1 cellular context compared by ENCODE assay signal in genomic region chr6:29752451-29753308, GRCh38.
TF ChIP-seq lines count a peak whose summit lies in the region.

No MANE protein-coding gene starts in this region.

TF ChIP-seq in HepG2, 621 proteins besides CTCF, POLR2A, EP300 and RAD21 (continued from another document and continues in another):
- TF ChIP-seq, protein P1, sequence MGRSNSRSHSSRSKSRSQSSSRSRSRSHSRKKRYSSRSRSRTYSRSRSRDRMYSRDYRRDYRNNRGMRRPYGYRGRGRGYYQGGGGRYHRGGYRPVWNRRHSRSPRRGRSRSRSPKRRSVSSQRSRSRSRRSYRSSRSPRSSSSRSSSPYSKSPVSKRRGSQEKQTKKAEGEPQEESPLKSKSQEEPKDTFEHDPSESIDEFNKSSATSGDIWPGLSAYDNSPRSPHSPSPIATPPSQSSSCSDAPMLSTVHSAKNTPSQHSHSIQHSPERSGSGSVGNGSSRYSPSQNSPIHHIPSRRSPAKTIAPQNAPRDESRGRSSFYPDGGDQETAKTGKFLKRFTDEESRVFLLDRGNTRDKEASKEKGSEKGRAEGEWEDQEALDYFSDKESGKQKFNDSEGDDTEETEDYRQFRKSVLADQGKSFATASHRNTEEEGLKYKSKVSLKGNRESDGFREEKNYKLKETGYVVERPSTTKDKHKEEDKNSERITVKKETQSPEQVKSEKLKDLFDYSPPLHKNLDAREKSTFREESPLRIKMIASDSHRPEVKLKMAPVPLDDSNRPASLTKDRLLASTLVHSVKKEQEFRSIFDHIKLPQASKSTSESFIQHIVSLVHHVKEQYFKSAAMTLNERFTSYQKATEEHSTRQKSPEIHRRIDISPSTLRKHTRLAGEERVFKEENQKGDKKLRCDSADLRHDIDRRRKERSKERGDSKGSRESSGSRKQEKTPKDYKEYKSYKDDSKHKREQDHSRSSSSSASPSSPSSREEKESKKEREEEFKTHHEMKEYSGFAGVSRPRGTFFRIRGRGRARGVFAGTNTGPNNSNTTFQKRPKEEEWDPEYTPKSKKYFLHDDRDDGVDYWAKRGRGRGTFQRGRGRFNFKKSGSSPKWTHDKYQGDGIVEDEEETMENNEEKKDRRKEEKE (IDR thresholded peaks at IDR 0.05): no peak
- TF ChIP-seq ZNF160 (CRISPR knock-in tag; IDR thresholded peaks at IDR 0.05) (no peak), ZNF326 (CRISPR knock-in tag; IDR thresholded peaks at IDR 0.05; ENCODE audit: borderline replicate concordance) (no peak), MLLT10 (CRISPR knock-in tag; IDR thresholded peaks at IDR 0.05) (no peak), HNF4A (CRISPR knock-in tag; IDR thresholded peaks at IDR 0.05) (no peak), ZNF124 (CRISPR knock-in tag; IDR thresholded peaks at IDR 0.05) (0 out of 2 replicates have a peak, but pooled peaks have one; percentile 27), ZSCAN12 (CRISPR knock-in tag; IDR thresholded peaks at IDR 0.05) (no peak), RXRB (CRISPR knock-in tag; IDR thresholded peaks at IDR 0.05; ENCODE audit: borderline replicate concordance) (no peak), ZFYVE20 (CRISPR knock-in tag; IDR thresholded peaks at IDR 0.05; ENCODE audit: borderline replicate concordance, low read depth) (no peak), ZNF841 (CRISPR knock-in tag; IDR thresholded peaks at IDR 0.05; ENCODE audit: borderline replicate concordance) (no peak), AHDC1 (CRISPR knock-in tag; IDR thresholded peaks at IDR 0.05; ENCODE audit: borderline replicate concordance) (no peak), ZNF333 (CRISPR knock-in tag; IDR thresholded peaks at IDR 0.05; ENCODE audit: borderline replicate concordance) (no peak), ZNF121 (CRISPR knock-in tag; IDR thresholded peaks at IDR 0.05) (no peak), ZBTB46 (CRISPR knock-in tag; IDR thresholded peaks at IDR 0.05; ENCODE audit: borderline replicate concordance) (no peak), ZNF710 (CRISPR knock-in tag; IDR thresholded peaks at IDR 0.05; ENCODE audit: borderline replicate concordance) (0 out of 2 replicates have a peak, but pooled peaks have one; percentile 15), EHMT2 (IDR thresholded peaks at IDR 0.05; ENCODE audit: borderline replicate concordance, low read depth, low read length) (no peak), PCBP2 (optimal IDR thresholded peaks at IDR 0.05; ENCODE audit: low read depth, low read length, poor library complexity, severe bottlenecking) (no peak), ZNF605 (CRISPR knock-in tag; IDR thresholded peaks at IDR 0.05) (no peak; the same call in 1 of the 2 replicates), REXO4 (CRISPR knock-in tag; IDR thresholded peaks at IDR 0.05; ENCODE audit: borderline replicate concordance) (no peak), KLF16 (CRISPR knock-in tag; IDR thresholded peaks at IDR 0.05) (peak in 1 of 2 experiments; percentile 67; a peak in 1 of 4 replicates), HNRNPLL (IDR thresholded peaks at IDR 0.05; ENCODE audit: low read depth, low read length, poor library complexity, severe bottlenecking) (peak; percentile 64), ZKSCAN8 (CRISPR knock-in tag; IDR thresholded peaks at IDR 0.05; ENCODE audit: borderline replicate concordance) (peak; percentile 64; the same call in 1 of the 2 replicates), GFI1 (CRISPR knock-in tag; IDR thresholded peaks at IDR 0.05; ENCODE audit: borderline replicate concordance) (no peak), ZNF850 (CRISPR knock-in tag; conservative IDR thresholded peaks at IDR 0.05) (no peak), ARID2 (CRISPR knock-in tag; IDR thresholded peaks at IDR 0.05; ENCODE audit: borderline replicate concordance) (no peak), RFX5 (IDR thresholded peaks at IDR 0.05; ENCODE audit: low read depth, low read length) (peak; percentile 75), FOXA3 (CRISPR knock-in tag; IDR thresholded peaks at IDR 0.05) (peak; percentile 46; the same call in 1 of the 2 replicates), YEATS4 (CRISPR knock-in tag; IDR thresholded peaks at IDR 0.05; ENCODE audit: borderline replicate concordance) (no peak), HNRNPH1 (optimal IDR thresholded peaks at IDR 0.05; ENCODE audit: low read depth, low read length) (no peak), TBX3 (IDR thresholded peaks at IDR 0.05; ENCODE audit: borderline replicate concordance) (no peak), MLXIP (CRISPR knock-in tag; IDR thresholded peaks at IDR 0.05; ENCODE audit: borderline replicate concordance) (no peak), ZNF224 (CRISPR knock-in tag; IDR thresholded peaks at IDR 0.05) (no peak), ARNTL (CRISPR knock-in tag; IDR thresholded peaks at IDR 0.05) (no peak)
- TF ChIP-seq, protein P2, sequence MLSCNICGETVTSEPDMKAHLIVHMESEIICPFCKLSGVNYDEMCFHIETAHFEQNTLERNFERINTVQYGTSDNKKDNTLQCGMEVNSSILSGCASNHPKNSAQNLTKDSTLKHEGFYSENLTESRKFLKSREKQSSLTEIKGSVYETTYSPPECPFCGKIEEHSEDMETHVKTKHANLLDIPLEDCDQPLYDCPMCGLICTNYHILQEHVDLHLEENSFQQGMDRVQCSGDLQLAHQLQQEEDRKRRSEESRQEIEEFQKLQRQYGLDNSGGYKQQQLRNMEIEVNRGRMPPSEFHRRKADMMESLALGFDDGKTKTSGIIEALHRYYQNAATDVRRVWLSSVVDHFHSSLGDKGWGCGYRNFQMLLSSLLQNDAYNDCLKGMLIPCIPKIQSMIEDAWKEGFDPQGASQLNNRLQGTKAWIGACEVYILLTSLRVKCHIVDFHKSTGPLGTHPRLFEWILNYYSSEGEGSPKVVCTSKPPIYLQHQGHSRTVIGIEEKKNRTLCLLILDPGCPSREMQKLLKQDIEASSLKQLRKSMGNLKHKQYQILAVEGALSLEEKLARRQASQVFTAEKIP (CRISPR knock-in tag; IDR thresholded peaks at IDR 0.05; ENCODE audit: borderline replicate concordance): no peak
- TF ChIP-seq, protein P3, sequence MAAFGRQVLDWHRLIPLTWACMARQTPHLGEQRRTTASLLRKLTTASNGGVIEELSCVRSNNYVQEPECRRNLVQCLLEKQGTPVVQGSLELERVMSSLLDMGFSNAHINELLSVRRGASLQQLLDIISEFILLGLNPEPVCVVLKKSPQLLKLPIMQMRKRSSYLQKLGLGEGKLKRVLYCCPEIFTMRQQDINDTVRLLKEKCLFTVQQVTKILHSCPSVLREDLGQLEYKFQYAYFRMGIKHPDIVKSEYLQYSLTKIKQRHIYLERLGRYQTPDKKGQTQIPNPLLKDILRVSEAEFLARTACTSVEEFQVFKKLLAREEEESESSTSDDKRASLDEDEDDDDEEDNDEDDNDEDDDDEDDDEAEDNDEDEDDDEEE (CRISPR knock-in tag; IDR thresholded peaks at IDR 0.05): no peak
- TF ChIP-seq, protein P4, sequence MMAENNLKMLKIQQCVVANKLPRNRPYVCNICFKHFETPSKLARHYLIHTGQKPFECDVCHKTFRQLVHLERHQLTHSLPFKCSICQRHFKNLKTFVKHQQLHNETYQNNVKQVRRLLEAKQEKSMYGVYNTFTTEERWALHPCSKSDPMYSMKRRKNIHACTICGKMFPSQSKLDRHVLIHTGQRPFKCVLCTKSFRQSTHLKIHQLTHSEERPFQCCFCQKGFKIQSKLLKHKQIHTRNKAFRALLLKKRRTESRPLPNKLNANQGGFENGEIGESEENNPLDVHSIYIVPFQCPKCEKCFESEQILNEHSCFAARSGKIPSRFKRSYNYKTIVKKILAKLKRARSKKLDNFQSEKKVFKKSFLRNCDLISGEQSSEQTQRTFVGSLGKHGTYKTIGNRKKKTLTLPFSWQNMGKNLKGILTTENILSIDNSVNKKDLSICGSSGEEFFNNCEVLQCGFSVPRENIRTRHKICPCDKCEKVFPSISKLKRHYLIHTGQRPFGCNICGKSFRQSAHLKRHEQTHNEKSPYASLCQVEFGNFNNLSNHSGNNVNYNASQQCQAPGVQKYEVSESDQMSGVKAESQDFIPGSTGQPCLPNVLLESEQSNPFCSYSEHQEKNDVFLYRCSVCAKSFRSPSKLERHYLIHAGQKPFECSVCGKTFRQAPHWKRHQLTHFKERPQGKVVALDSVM (CRISPR knock-in tag; IDR thresholded peaks at IDR 0.05): no peak
- TF ChIP-seq, protein P5, sequence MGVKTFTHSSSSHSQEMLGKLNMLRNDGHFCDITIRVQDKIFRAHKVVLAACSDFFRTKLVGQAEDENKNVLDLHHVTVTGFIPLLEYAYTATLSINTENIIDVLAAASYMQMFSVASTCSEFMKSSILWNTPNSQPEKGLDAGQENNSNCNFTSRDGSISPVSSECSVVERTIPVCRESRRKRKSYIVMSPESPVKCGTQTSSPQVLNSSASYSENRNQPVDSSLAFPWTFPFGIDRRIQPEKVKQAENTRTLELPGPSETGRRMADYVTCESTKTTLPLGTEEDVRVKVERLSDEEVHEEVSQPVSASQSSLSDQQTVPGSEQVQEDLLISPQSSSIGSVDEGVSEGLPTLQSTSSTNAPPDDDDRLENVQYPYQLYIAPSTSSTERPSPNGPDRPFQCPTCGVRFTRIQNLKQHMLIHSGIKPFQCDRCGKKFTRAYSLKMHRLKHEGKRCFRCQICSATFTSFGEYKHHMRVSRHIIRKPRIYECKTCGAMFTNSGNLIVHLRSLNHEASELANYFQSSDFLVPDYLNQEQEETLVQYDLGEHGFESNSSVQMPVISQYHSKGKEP (CRISPR knock-in tag; IDR thresholded peaks at IDR 0.05): 0 out of 2 replicates have a peak, but pooled peaks have one; percentile 40
